8 cellular contexts compared by ENCODE assay signal in the genomic region with DNA sequence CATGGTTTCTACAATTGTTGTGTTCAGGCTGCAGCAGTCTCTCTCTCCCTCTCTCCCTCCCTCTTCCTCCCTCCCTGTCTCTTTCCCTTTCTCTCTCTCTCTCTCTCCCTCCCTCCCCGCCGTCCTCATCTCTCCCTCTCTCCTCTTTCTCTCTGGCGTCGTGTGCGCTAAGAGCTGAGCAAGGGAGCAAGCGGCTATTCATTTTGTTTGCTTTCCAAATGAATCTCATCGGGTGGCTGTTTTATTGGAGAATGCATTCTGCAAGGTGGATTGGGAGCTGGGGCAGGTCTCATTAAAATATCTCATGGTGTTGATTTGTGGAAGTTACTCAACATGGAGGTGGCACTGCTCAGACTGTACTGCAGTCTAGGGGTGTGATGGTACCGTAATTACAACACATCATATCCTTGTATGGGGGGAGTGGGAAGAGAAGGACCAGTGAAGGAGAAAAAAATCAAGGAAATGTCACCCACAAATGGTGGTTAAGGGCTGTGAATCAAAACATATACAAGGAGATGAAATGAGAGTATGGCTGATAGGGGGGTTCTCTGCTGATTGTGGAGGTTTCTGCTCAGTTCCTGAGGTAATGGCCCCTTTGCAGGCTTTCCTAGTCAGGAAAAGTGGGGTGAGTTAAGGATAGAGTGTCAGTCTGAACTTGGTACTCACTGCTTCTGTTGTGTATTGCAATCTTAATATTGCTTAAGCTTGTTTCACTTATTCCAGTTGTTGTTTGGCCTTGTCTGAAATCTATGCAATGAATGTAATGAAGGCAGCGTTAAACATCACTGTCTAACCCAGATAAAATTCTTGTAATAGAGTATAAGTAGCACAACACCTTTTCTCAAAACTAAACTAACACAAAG. TPM values are rescaled to one million over a fixed set of nuclear protein-coding genes. Genes with fewer than 3 reads are reported as not detected.
DNase-seq lines count a peak whose midpoint lies in the region; TF ChIP-seq lines count a peak whose summit lies in the region.

No MANE protein-coding gene starts in this region.

- H4K20me1 ChIP-seq in OCI-LY3 (ENCODE audit: insufficient read depth, low read length): peaks cover 26% of the 10 kb centered on the region

- in situ Hi-C loops in KBM-7 (cut with MboI; ENCODE audit: low pct_unique_long_range_greater_than_20kb, low sequenced_read_pairs): no loop called here

- no peak overlapping the region for H3K27ac ChIP-seq in OCI-LY3 (ENCODE audit: low read length)
- H3K27ac ChIP-seq in effector memory CD4-positive, alpha-beta T cell (ENCODE audit: insufficient read depth, low read length, poor library complexity, severe bottlenecking): peak overlapping the region; percentile 80

- DNase-seq in NCI-H1417 (lab: John Stamatoyannopoulos, UW): peak; percentile 23 to 75 (median 50)
- no peak for DNase-seq in NCI-H1417 treated with DMSO at 0.1 percent for 48 hours (lab: John Stamatoyannopoulos, UW)
- no peak for DNase-seq in effector memory CD4-positive, alpha-beta T cell
- DNase-seq in myocyte (ENCODE audit: low read depth): peak; percentile 55
- no peak for DNase-seq in AG20443 (ENCODE audit: low spot score)
- no peak for DNase-seq in KBM-7
- DNase-seq in NCI-H1694 treated with DMSO at 0.1 percent for 48 hours (lab: John Stamatoyannopoulos, UW): no peak

- H2AFZ ChIP-seq in OCI-LY3 (ENCODE audit: low read depth, low read length): no peak overlapping the region

- peak overlapping the region; percentile 89 for H3K4me3 ChIP-seq in OCI-LY3 (ENCODE audit: low read length)
- H3K4me3 ChIP-seq in effector memory CD4-positive, alpha-beta T cell (ENCODE audit: insufficient read depth, low read depth, low read length, poor library complexity, severe bottlenecking): peak overlapping the region; percentile 88

- H3K4me1 ChIP-seq in OCI-LY3 (ENCODE audit: low read length): peaks cover 18% of the 10 kb centered on the region
- H3K4me1 ChIP-seq in effector memory CD4-positive, alpha-beta T cell (ENCODE audit: control insufficient read depth, insufficient read depth, low read length, poor library complexity, severe bottlenecking): peaks cover 11% of the 10 kb centered on the region

- peaks cover 74% of the 10 kb centered on the region for H3K79me2 ChIP-seq in OCI-LY3 (ENCODE audit: low read length)

- TF ChIP-seq CTCF in OCI-LY3 (IDR thresholded peaks at IDR 0.05; ENCODE audit: low read depth, low read length): no peak

- H3K9me3 ChIP-seq in OCI-LY3 (ENCODE audit: insufficient read depth, low read length): no peaks in the 10 kb centered on the region
- no peaks in the 10 kb centered on the region for H3K9me3 ChIP-seq in effector memory CD4-positive, alpha-beta T cell (ENCODE audit: control insufficient read depth, low read length)

- no peaks in the 10 kb centered on the region for H3K27me3 ChIP-seq in OCI-LY3 (ENCODE audit: low read depth, low read length)
- H3K27me3 ChIP-seq in effector memory CD4-positive, alpha-beta T cell (replicated peaks; ENCODE audit: control insufficient read depth, insufficient read depth, low read length, poor library complexity, severe bottlenecking): no peaks in the 10 kb centered on the region

- peaks cover 34% of the 10 kb centered on the region for H3K36me3 ChIP-seq in OCI-LY3 (replicated peaks; ENCODE audit: low read depth, low read length)
- peaks cover 21% of the 10 kb centered on the region for H3K36me3 ChIP-seq in effector memory CD4-positive, alpha-beta T cell (ENCODE audit: control insufficient read depth, insufficient read depth, low read length)

- peak overlapping the region; percentile 97 for H3K4me2 ChIP-seq in OCI-LY3 (ENCODE audit: low read length)

- H3K9ac ChIP-seq in OCI-LY3 (ENCODE audit: low read length): peak overlapping the region; percentile 90; the same call in 1 of the 2 replicates

RNA-seq across cellular contexts. Expression of a gene that starts 2.7 kb away (rescaled TPM):
- 104 and 111 TPM in 2 replicates for total RNA-seq in myocyte
- polyA plus RNA-seq in myocyte (2012): 60.2 TPM

RNA-seq across cellular contexts. Expression of a gene that starts 15.8 kb away (rescaled TPM):
- total RNA-seq in myocyte: 35.0 and 49.0 TPM in 2 replicates
- polyA plus RNA-seq in myocyte (2012): 32.6 TPM

RNA-seq across cellular contexts. Expression of a gene that starts 24.1 kb away (rescaled TPM):
- total RNA-seq in myocyte: 9.5 and 10.8 TPM in 2 replicates
- polyA plus RNA-seq in myocyte (2012): 12.4 TPM

RNA-seq across cellular contexts. Expression of a gene that starts 52.8 kb away (rescaled TPM):
- 1.1 and 1.9 TPM in 2 replicates for total RNA-seq in myocyte
- 3.2 TPM for polyA plus RNA-seq in myocyte (2012)

Comparison
In these comparisons a context has a peak if more than half of its experiments do, and no peak if none do; other contexts are left out.
1. DNase-seq: peak in NCI-H1417 (3 of 3) and myocyte (single experiment); none in NCI-H1417 treated with DMSO at 0.1 percent for 48 hours (single experiment), effector memory CD4-positive, alpha-beta T cell (0 of 3), AG20443 (single experiment), KBM-7 (single experiment) and NCI-H1694 treated with DMSO at 0.1 percent for 48 hours (single experiment).